Comparison of ENCODE assay signal across 27 cellular contexts in the genomic region with DNA sequence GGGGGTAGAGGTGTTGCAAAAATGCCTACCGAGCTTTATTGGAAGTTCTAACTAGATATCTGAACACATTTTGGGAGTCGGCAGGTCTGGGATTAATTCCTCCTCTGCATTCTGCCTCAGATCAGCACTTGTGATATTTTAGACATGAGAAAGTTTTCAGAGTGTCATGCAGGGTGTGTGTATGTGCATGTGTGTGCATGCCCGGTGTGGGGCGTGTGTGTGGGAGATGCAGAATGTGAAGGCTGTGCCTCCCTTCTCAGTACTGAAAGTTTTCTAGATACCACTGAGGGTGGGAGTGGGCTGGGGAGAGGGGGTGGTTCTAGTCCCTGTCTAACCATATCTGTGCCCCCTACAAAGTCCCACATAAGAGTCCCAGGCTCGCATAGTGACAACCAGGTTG.
"Had no signal": no experiment of that assay in that cellular context is flagged by ENCODE, and none has a peak within 500 bp of the region (broad histone marks: within the 10 kb centered on the region; RNA-seq: fewer than 3 reads in every experiment).

No MANE protein-coding gene starts in this region.

- H3K27ac ChIP-seq: coronary artery, dorsolateral prefrontal cortex, epithelial cell of prostate, esophagus muscularis mucosa, gastrocnemius medialis, heart left ventricle, hepatocyte, left lung, lower lobe of right lung had no signal

- H3K9me3 Mint-ChIP-seq: immature natural killer cell, mesothelial cell of epicardium had no signal

- FAIRE-seq: colon, endothelial cell of umbilical vein had no signal

- H3K4me3 Mint-ChIP-seq: immature natural killer cell; mesothelial cell of epicardium; naive thymus-derived CD8-positive, alpha-beta T cell had no signal

- H3K36me3 Mint-ChIP-seq: immature natural killer cell; mesothelial cell of epicardium; naive B cell; naive thymus-derived CD8-positive, alpha-beta T cell had no signal

- H2AFZ ChIP-seq: hepatocyte had no signal

- H3K4me3 ChIP-seq: coronary artery, dorsolateral prefrontal cortex, esophagus muscularis mucosa, gastrocnemius medialis, heart left ventricle, hepatocyte, left lung, lower lobe of right lung, mucosa of descending colon had no signal

- DNase-seq: dermis blood vessel endothelial cell; dorsolateral prefrontal cortex; effector CD4-positive, alpha-beta T cell; effector memory CD4-positive, alpha-beta T cell; erythroblast; foreskin melanocyte; gastrocnemius medialis; glutamatergic neuron; heart left ventricle; hypothalamus; immature natural killer cell; islet precursor cell; left cardiac atrium; left lung; left ventricle myocardium superior; lower lobe of right lung; mesenchymal stem cell; mucosa of descending colon; naive B cell; naive thymus-derived CD8-positive, alpha-beta T cell had no signal

- H3K79me2 ChIP-seq: hepatocyte had no signal

- H3K4me1 Mint-ChIP-seq: immature natural killer cell had no signal

- H3K4me1 ChIP-seq: gastrocnemius medialis, left lung, lower lobe of right lung had no signal

- H3K36me3 ChIP-seq: esophagus muscularis mucosa, gastrocnemius medialis, heart left ventricle, left lung, lower lobe of right lung had no signal

- H3K9me3 ChIP-seq: esophagus muscularis mucosa, gastrocnemius medialis, heart left ventricle, left lung, lower lobe of right lung, mucosa of descending colon had no signal

- H3K27me3 ChIP-seq: dorsolateral prefrontal cortex, esophagus muscularis mucosa, gastrocnemius medialis, heart left ventricle, hepatocyte had no signal

- H3K27ac Mint-ChIP-seq: immature natural killer cell; mesothelial cell of epicardium; naive B cell; naive thymus-derived CD8-positive, alpha-beta T cell had no signal

- ATAC-seq: gastrocnemius medialis; heart left ventricle; left cardiac atrium; left lung; left ventricle myocardium superior; mucosa of descending colon; naive thymus-derived CD8-positive, alpha-beta T cell had no signal

- H3K4me2 ChIP-seq: hepatocyte had no signal
